In genomic region chr1:108645479-108646184, GRCh38 we compare ENCODE assay signal across 11 cellular contexts. TPM values are rescaled to one million over a fixed set of nuclear protein-coding genes. Genes with fewer than 3 reads are reported as not detected.
DNase-seq lines count a peak whose midpoint lies in the region; ATAC-seq, FAIRE-seq and TF ChIP-seq lines count a peak whose summit lies in the region.
"Had no signal": no experiment of that assay in that cellular context is flagged by ENCODE, and none has a peak within 500 bp of the region (broad histone marks: within the 10 kb centered on the region; RNA-seq: fewer than 3 reads in every experiment).

No MANE protein-coding gene starts in this region.

- peaks cover 48% of the 10 kb centered on the region for H3K4me1 ChIP-seq in CD4-positive, CD25-positive, alpha-beta regulatory T cell (ENCODE audit: control insufficient read depth, insufficient read depth, low read length, poor library complexity, severe bottlenecking)
- no peaks in the 10 kb centered on the region for H3K4me1 ChIP-seq in H1 (replicated peaks in 1 of 4; ENCODE audit: control insufficient read depth in 3 of 4, insufficient read depth in 4 of 4, low read length in 3 of 4)
- H3K4me1 ChIP-seq in neuronal stem cell (ENCODE audit: control insufficient read depth in 2 of 2, insufficient read depth in 1 of 2, low read depth in 1 of 2, low read length in 2 of 2) = peaks cover 0 to 6% of the 10 kb centered on the region in 2 donors

- no peak for TF ChIP-seq CTCF in H1 (IDR thresholded peaks at IDR 0.05; ENCODE audit: control extremely low read depth in 1 of 3, insufficient read depth in 1 of 3, low read depth in 1 of 3, low read length in 3 of 3)
- TF ChIP-seq CTCF in chondrocyte (IDR thresholded peaks at IDR 0.05) = no peak

- peak overlapping the region; percentile 80 for H3K27ac ChIP-seq in CD4-positive, CD25-positive, alpha-beta regulatory T cell (ENCODE audit: insufficient read depth, low read length, poor library complexity, severe bottlenecking)
- no peak overlapping the region for H3K27ac ChIP-seq in H1 (ENCODE audit: low read depth, low read length)
- no peak overlapping the region for H3K27ac ChIP-seq in neuronal stem cell (replicated peaks; ENCODE audit: low read length)
- H3K27ac ChIP-seq: C4-2B had no signal

- H4K91ac ChIP-seq in H1 (replicated peaks; ENCODE audit: insufficient read length, low read length) = no peak overlapping the region
- H4K91ac ChIP-seq in neuronal stem cell (ENCODE audit: low read depth, low read length, poor library complexity) = no peak overlapping the region

- H2BK20ac ChIP-seq in H1 (ENCODE audit: low read length) = no peak overlapping the region

- H3K4me2 ChIP-seq in H1 (ENCODE audit: insufficient read depth in 1 of 2, low read depth in 2 of 2, low read length in 2 of 2) (no peak overlapping the region), neuronal stem cell (ENCODE audit: insufficient read depth, low read length, poor library complexity, severe bottlenecking) (no peak overlapping the region)

- no peak overlapping the region for H3K18ac ChIP-seq in H1 (ENCODE audit: extremely low read depth, low read length)
- no peak overlapping the region for H3K18ac ChIP-seq in neuronal stem cell (ENCODE audit: low read length)

- peaks cover 0 to 5% of the 10 kb centered on the region in 2 experiments for H3K9me3 ChIP-seq in CD4-positive, CD25-positive, alpha-beta regulatory T cell (ENCODE audit: control insufficient read depth in 2 of 2, low read length in 2 of 2)
- H3K9me3 ChIP-seq in H1 (ENCODE audit: insufficient read depth in 2 of 2, low read depth in 1 of 2, low read length in 1 of 2) = no peaks in the 10 kb centered on the region
- no peaks in the 10 kb centered on the region for H3K9me3 ChIP-seq in neuronal stem cell (replicated peaks in 1 of 2; ENCODE audit: control insufficient read depth in 2 of 2, insufficient read depth in 1 of 2, low read depth in 1 of 2, low read length in 2 of 2)

- H3K27ac Mint-ChIP-seq in CD4-positive, CD25-positive, alpha-beta regulatory T cell = peak overlapping the region; percentile 97 to 100 (median 98)
- H3K27ac Mint-ChIP-seq in T-cell = peak overlapping the region; percentile 99
- H3K27ac Mint-ChIP-seq in chondrocyte (ENCODE audit: unreplicated experiment) = no peak overlapping the region

- peaks cover 28% of the 10 kb centered on the region for H3K36me3 Mint-ChIP-seq in CD4-positive, CD25-positive, alpha-beta regulatory T cell
- H3K36me3 Mint-ChIP-seq in T-cell = peaks cover 28% of the 10 kb centered on the region
- peaks cover 9% of the 10 kb centered on the region for H3K36me3 Mint-ChIP-seq in chondrocyte (ENCODE audit: low read depth)

- CTCF ChIA-PET in T-cell (lab: Charles Lee) (interaction anchor here (0.8 to 5.2 kb wide), 6 partner anchors 15 to 134 kb away, joined by 3 to 58 read pairs (median 29); partner anchors contain the start of genes HENMT1 (in 2 of the 2), EEIG2 (in 1 of the 2) and PRPF38B (in 1 of the 2)), H1 (lab: Charles Lee; ENCODE audit: partially characterized antibody) (interaction anchor here (0.6 to 3.0 kb wide), 13 partner anchors 16 to 530 kb away, joined by 3 to 21 read pairs (median 3); partner anchors contain the start of genes EEIG2, HENMT1 and PRPF38B)

- TF ChIP-seq EP300 in H1 (IDR thresholded peaks at IDR 0.05; ENCODE audit: borderline replicate concordance in 1 of 2, low read depth in 2 of 2, low read length in 2 of 2) = no peak

- H2BK5ac ChIP-seq in H1 (ENCODE audit: low read depth, low read length) (no peak overlapping the region), neuronal stem cell (ENCODE audit: low read length) (no peak overlapping the region)

- H2BK12ac ChIP-seq in H1 (ENCODE audit: low read depth, low read length) (no peak overlapping the region), neuronal stem cell (ENCODE audit: low read length) (no peak overlapping the region)

- peak overlapping the region; percentile 67 for H3K4me3 ChIP-seq in CD4-positive, CD25-positive, alpha-beta regulatory T cell (ENCODE audit: low read depth, low read length)
- H3K4me3 ChIP-seq in H1 (ENCODE audit: extremely low read depth in 1 of 4, insufficient read depth in 2 of 4, low read depth in 3 of 4, low read length in 4 of 4) = no peak overlapping the region
- no peak overlapping the region for H3K4me3 ChIP-seq in neuronal stem cell (ENCODE audit: low read length in 2 of 2)

- peaks cover 0 to 10% (median 3%) of the 10 kb centered on the region in 7 donors for H3K9me3 Mint-ChIP-seq in CD4-positive, CD25-positive, alpha-beta regulatory T cell
- H3K9me3 Mint-ChIP-seq in T-cell = peaks cover 0 to 6% (median 6%) of the 10 kb centered on the region in 3 donors
- no peaks in the 10 kb centered on the region for H3K9me3 Mint-ChIP-seq in chondrocyte (ENCODE audit: low read depth)

- H3K79me1 ChIP-seq in H1 (ENCODE audit: low read depth, low read length) = no peaks in the 10 kb centered on the region
- H3K79me1 ChIP-seq in neuronal stem cell (ENCODE audit: low read depth, low read length) = no peaks in the 10 kb centered on the region

- 0 out of 2 replicates have a peak overlapping the region, but pooled peaks have one; percentile 37 for H2AFZ ChIP-seq in H1 (ENCODE audit: low read length)
- H2AFZ ChIP-seq in neuronal stem cell (ENCODE audit: low read length) = peak overlapping the region; percentile 83

- H2BK120ac ChIP-seq in H1 (replicated peaks; ENCODE audit: low read depth, low read length) = no peak overlapping the region
- no peak overlapping the region for H2BK120ac ChIP-seq in neuronal stem cell (ENCODE audit: low read depth, low read length)

- TF ChIP-seq POLR2A in H1 (IDR thresholded peaks at IDR 0.05; ENCODE audit: control extremely low read depth in 1 of 2, low read depth in 2 of 2, low read length in 2 of 2) = no peak

- H3K4ac ChIP-seq in H1 (replicated peaks; ENCODE audit: insufficient read length, low read depth, low read length) (no peak overlapping the region), neuronal stem cell (ENCODE audit: low read length) (no peak overlapping the region)

- peaks cover 15% of the 10 kb centered on the region for H3K36me3 ChIP-seq in CD4-positive, CD25-positive, alpha-beta regulatory T cell (ENCODE audit: control insufficient read depth, insufficient read depth, low read length)
- H3K36me3 ChIP-seq in H1 (ENCODE audit: control insufficient read depth in 2 of 4, insufficient read depth in 4 of 4, low read length in 3 of 4) (no peaks in the 10 kb centered on the region), neuronal stem cell (replicated peaks in 1 of 2; ENCODE audit: control insufficient read depth in 2 of 2, insufficient read depth in 2 of 2, low read length in 2 of 2) (no peaks in the 10 kb centered on the region)

- TF ChIP-seq RAD21 in H1 (IDR thresholded peaks at IDR 0.05 in 1 of 2, conservative IDR thresholded peaks at IDR 0.05 in 1 of 2; ENCODE audit: low read depth in 2 of 2, low read length in 2 of 2) = peak in 1 of 2 experiments; percentile 33; a peak in 3 of 4 replicates

- POLR2A ChIA-PET in T-cell (lab: Charles Lee) (interaction anchor here in 1 of 2 donors (1.3 to 3.8 kb wide), 3 partner anchors 16 to 47 kb away, joined by 4 to 45 read pairs (median 34); partner anchors contain the start of genes HENMT1 and PRPF38B), H1 (lab: Charles Lee; ENCODE audit: partially characterized antibody) (interaction anchor here (1.2 kb wide), 1 partner anchor 17 kb away, joined by 3 read pairs; no protein-coding TSS in a partner anchor)

- no peaks in the 10 kb centered on the region for H3K27me3 ChIP-seq in CD4-positive, CD25-positive, alpha-beta regulatory T cell (ENCODE audit: control insufficient read depth, insufficient read depth, low read length)
- H3K27me3 ChIP-seq in H1 (replicated peaks in 1 of 4; ENCODE audit: control insufficient read depth in 3 of 4, extremely low read depth in 1 of 4, insufficient read depth in 3 of 4, low read length in 3 of 4) (peaks cover 0 to 1% (median 0%) of the 10 kb centered on the region in 4 experiments; a peak in 1 of 7 replicates), neuronal stem cell (ENCODE audit: control insufficient read depth in 3 of 3, insufficient read depth in 3 of 3, low read depth in 1 of 3, low read length in 3 of 3) (peaks cover 0 to 6% (median 0%) of the 10 kb centered on the region in 3 experiments)

- no peaks in the 10 kb centered on the region for H3K79me2 ChIP-seq in H1 (ENCODE audit: control insufficient read depth in 1 of 2, insufficient read depth in 2 of 2, low read length in 2 of 2)

- FAIRE-seq in H1 (lab: Jason Lieb, UNC) (no peak), HTR-8/SVneo (lab: Jason Lieb, UNC) (no peak)

- peak overlapping the region; percentile 74 to 87 (median 83) for H3K4me3 Mint-ChIP-seq in CD4-positive, CD25-positive, alpha-beta regulatory T cell
- peak overlapping the region; percentile 66 to 75 (median 70) for H3K4me3 Mint-ChIP-seq in T-cell
- H3K4me3 Mint-ChIP-seq in chondrocyte (ENCODE audit: unreplicated experiment) = no peak overlapping the region

- DNase-seq in CD4-positive, CD25-positive, alpha-beta regulatory T cell = peak in 1 of 3 donors; percentile 26
- peak in 10 of 34 experiments; percentile 4 to 39 (median 16) for DNase-seq in T-cell
- no peak for DNase-seq in H1 (ENCODE audit: low read depth in 1 of 2, low spot score in 2 of 2)
- DNase-seq in neuronal stem cell (ENCODE audit: low spot score) = no peak
- no peak for DNase-seq in HTR-8/SVneo (ENCODE audit: insufficient read length, low spot score)
- DNase-seq in NCI-H345 treated with DMSO at 0.1 percent for 48 hours (lab: John Stamatoyannopoulos, UW; ENCODE audit: unreplicated experiment) = no peak
- DNase-seq in chondrocyte (ENCODE audit: low spot score) = no peak
- DNase-seq in globus pallidus (ENCODE audit: low spot score) = no peak
- DNase-seq: IMR-90, NCI-H345 had no signal

- H3K27me3 Mint-ChIP-seq in CD4-positive, CD25-positive, alpha-beta regulatory T cell = no peaks in the 10 kb centered on the region
- H3K27me3 Mint-ChIP-seq in T-cell (no peaks in the 10 kb centered on the region), chondrocyte (ENCODE audit: low read depth) (no peaks in the 10 kb centered on the region)

- H3K56ac ChIP-seq in H1 (replicated peaks; ENCODE audit: insufficient read length, low read depth, low read length) = no peak overlapping the region

- WGBS in H1 (ENCODE audit: extremely low coverage in 1 of 2, insufficient coverage in 1 of 2, insufficient read length in 1 of 2, insufficient replicate concordance in 2 of 2, low coverage in 1 of 2, low lambda C conversion rate in 2 of 2, missing lambda C conversion rate in 1 of 2), 2 experiments = 83% methylated on average over 9 of the region's 9 CpGs; no CpG with 5 or more reads in 1 of the 2 experiments
- no CpG with 5 or more reads among the region's 9 CpGs for WGBS in neuronal stem cell (ENCODE audit: extremely low coverage in 2 of 2, insufficient read length in 2 of 2, insufficient replicate concordance in 1 of 2), 2 donors

- no peak overlapping the region for H2AK5ac ChIP-seq in H1 (ENCODE audit: low read depth, low read length)
- H2AK5ac ChIP-seq in neuronal stem cell (ENCODE audit: low read depth, low read length) = no peak overlapping the region

- H3K23ac ChIP-seq in H1 (ENCODE audit: insufficient read length) (no peak overlapping the region), neuronal stem cell (ENCODE audit: low read depth, low read length, poor library complexity) (no peak overlapping the region)

- H4K20me1 ChIP-seq in H1 (replicated peaks in 1 of 2; ENCODE audit: control insufficient read depth in 1 of 2, insufficient read depth in 2 of 2, low read length in 2 of 2) = no peaks in the 10 kb centered on the region

- H3K14ac ChIP-seq in H1 (ENCODE audit: insufficient read length) (no peak overlapping the region), neuronal stem cell (ENCODE audit: low read length) (no peak overlapping the region)

- H3K23me2 ChIP-seq in H1 (ENCODE audit: low read depth, low read length) = no peaks in the 10 kb centered on the region

- ATAC-seq in CD4-positive, CD25-positive, alpha-beta regulatory T cell (ENCODE audit: low read depth in 2 of 2) = no peak
- no peak for ATAC-seq in T-cell (replicated peaks in 1 of 4)

- H4K5ac ChIP-seq in H1 (ENCODE audit: insufficient read length, low read depth, low read length) = no peak overlapping the region

- no peak overlapping the region for H3K9ac ChIP-seq in H1 (replicated peaks in 1 of 4; ENCODE audit: extremely low read depth in 1 of 4, low read depth in 3 of 4, low read length in 3 of 4)
- no peak overlapping the region for H3K9ac ChIP-seq in neuronal stem cell (ENCODE audit: low read depth, low read length, poor library complexity)

- no peak overlapping the region for H4K8ac ChIP-seq in H1 (ENCODE audit: extremely low read depth, insufficient read depth, low read length)
- no peak overlapping the region for H4K8ac ChIP-seq in neuronal stem cell (ENCODE audit: low read depth, low read length)

- H3K4me1 Mint-ChIP-seq in CD4-positive, CD25-positive, alpha-beta regulatory T cell = peaks cover 30 to 66% (median 46%) of the 10 kb centered on the region in 4 donors
- H3K4me1 Mint-ChIP-seq in T-cell (peaks cover 65 to 66% (median 65%) of the 10 kb centered on the region in 3 donors), chondrocyte (ENCODE audit: low read depth) (peaks cover 7% of the 10 kb centered on the region)

- no peak overlapping the region for H2BK15ac ChIP-seq in H1 (ENCODE audit: low read length)
- H2BK15ac ChIP-seq in neuronal stem cell (ENCODE audit: low read length) = no peak overlapping the region

RNA-seq across cellular contexts. Expression of gene HENMT1, which starts 15.3 kb away (rescaled TPM):
- 7.8 TPM for total RNA-seq in CD4-positive, CD25-positive, alpha-beta regulatory T cell
- polyA plus RNA-seq in CD4-positive, CD25-positive, alpha-beta regulatory T cell = 10 to 100 TPM; 23.6 to 36.1 (median 29.8) TPM
- 10 to 100 TPM; 11.0 to 20.2 (median 16.0) TPM for total RNA-seq in T-cell
- total RNA-seq in H1 (2021; fragmentation: NEBNext Ultra II Directional; extraction: Animal tissue kit (Norgen Biotek cat#: 25700)) = 5.6 TPM in 2 replicates
- 1.6 and 2.9 TPM in 2 replicates for polyA plus RNA-seq in H1 (2011; rRNA removed)
- polyA plus RNA-seq in H1 (2011; cell fraction: cytosol; rRNA removed) = 2.7 TPM
- polyA plus RNA-seq in H1 (2011; cell fraction: nucleus; rRNA removed) = 0.86 TPM
- 2.6 to 4.2 TPM (median 3.4 TPM) in 4 replicates for polyA plus RNA-seq in H1 (2012, experiment 1 of 2)
- 0.88 TPM for polyA plus RNA-seq in H1 (2012, experiment 2 of 2)
- polyA plus RNA-seq in H1 (2013, experiment 1 of 2) = 3.3 TPM
- polyA plus RNA-seq in H1 (2013, experiment 2 of 2) = 3.7 TPM
- polyA minus RNA-seq in H1 (2011; rRNA and poly(A)+ RNA removed) = 0.88 and 1.7 TPM in 2 replicates
- polyA minus RNA-seq in H1 (2011; cell fraction: cytosol; rRNA and poly(A)+ RNA removed) = not detected
- polyA minus RNA-seq in H1 (2011; cell fraction: nucleus; rRNA and poly(A)+ RNA removed) = 1.00 TPM
- 2.2 TPM for polyA plus RNA-seq in neuronal stem cell (2013, experiment 1 of 2)
- 2.0 TPM for polyA plus RNA-seq in neuronal stem cell (2013, experiment 2 of 2)
- total RNA-seq in chondrocyte = 9.6 to 10.8 TPM (median 10.1 TPM) in 3 replicates

RNA-seq across cellular contexts. Expression of gene PRPF38B, which starts 46.5 kb away (rescaled TPM):
- 132 TPM for total RNA-seq in CD4-positive, CD25-positive, alpha-beta regulatory T cell
- polyA plus RNA-seq in CD4-positive, CD25-positive, alpha-beta regulatory T cell = 10 to 100 TPM; 18.9 to 31.4 (median 20.2) TPM
- total RNA-seq in T-cell (100 to 1,000 TPM; 109 to 130 (median 110) TPM), chondrocyte (25.3 to 31.0 TPM (median 25.4 TPM) in 3 replicates)
- total RNA-seq in H1 (2021; fragmentation: NEBNext Ultra II Directional; extraction: Animal tissue kit (Norgen Biotek cat#: 25700)) = 46.4 and 50.6 TPM in 2 replicates
- polyA plus RNA-seq in H1 (2011; rRNA removed) = 16.6 and 16.8 TPM in 2 replicates
- 33.8 TPM for polyA plus RNA-seq in H1 (2011; cell fraction: cytosol; rRNA removed)
- 38.9 TPM for polyA plus RNA-seq in H1 (2011; cell fraction: nucleus; rRNA removed)
- 30.7 to 51.5 TPM (median 35.5 TPM) in 4 replicates for polyA plus RNA-seq in H1 (2012, experiment 1 of 2)
- 3.5 TPM for polyA plus RNA-seq in H1 (2012, experiment 2 of 2)
- polyA plus RNA-seq in H1 (2013, experiment 1 of 2) = 62.9 TPM
- polyA plus RNA-seq in H1 (2013, experiment 2 of 2) = 61.9 TPM
- 21.2 and 23.5 TPM in 2 replicates for polyA minus RNA-seq in H1 (2011; rRNA and poly(A)+ RNA removed)
- polyA minus RNA-seq in H1 (2011; cell fraction: cytosol; rRNA and poly(A)+ RNA removed) = 18.3 TPM
- polyA minus RNA-seq in H1 (2011; cell fraction: nucleus; rRNA and poly(A)+ RNA removed) = 96.2 TPM
- polyA plus RNA-seq in neuronal stem cell (2013, experiment 1 of 2) = 47.2 TPM
- polyA plus RNA-seq in neuronal stem cell (2013, experiment 2 of 2) = 47.9 TPM
